1 cellular context compared by ENCODE assay signal in the genomic region with DNA sequence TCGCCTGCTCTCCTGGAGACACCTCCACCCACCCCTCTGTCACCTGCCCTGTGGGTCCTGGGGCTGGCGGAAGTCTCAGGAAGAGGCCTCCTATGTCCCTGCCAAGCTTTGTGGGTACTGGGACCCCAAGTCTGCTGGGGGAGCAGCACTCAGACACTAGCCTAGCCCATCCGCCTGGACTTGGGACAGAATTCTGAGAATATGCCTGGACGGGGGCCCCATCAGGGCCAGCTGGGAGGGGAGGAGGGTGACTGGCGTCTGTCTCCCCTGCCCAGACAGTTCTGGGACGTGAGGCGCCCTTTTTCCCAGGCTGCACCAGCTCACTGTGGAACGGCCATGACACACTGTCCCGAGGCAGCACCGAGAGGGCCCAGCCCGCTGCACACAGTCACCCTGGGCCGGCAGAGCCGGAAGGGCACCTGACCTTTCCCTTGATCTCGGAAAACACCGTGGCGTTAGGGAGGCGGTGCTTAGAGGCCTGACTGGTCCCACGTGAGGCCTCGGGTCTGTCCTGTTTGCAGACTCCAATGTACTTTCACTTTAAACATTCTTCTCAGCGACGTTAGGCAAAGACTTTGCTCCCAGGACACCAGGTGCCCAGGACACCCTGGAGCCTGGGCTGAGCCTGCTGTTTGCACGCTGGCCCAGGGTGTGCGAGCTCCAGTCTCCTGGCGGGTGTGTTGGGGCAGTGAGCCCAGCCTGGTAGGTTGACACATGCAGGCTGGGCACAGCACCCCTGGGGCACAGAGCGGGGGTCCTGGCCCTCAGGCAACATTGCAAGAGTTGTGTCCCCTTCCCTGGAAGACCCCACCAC.
TF ChIP-seq lines count a peak whose summit lies in the region.

No MANE protein-coding gene starts in this region.

TF ChIP-seq in HEK293, 187 proteins besides CTCF, POLR2A, EP300 and RAD21:
- TF ChIP-seq, protein P1, sequence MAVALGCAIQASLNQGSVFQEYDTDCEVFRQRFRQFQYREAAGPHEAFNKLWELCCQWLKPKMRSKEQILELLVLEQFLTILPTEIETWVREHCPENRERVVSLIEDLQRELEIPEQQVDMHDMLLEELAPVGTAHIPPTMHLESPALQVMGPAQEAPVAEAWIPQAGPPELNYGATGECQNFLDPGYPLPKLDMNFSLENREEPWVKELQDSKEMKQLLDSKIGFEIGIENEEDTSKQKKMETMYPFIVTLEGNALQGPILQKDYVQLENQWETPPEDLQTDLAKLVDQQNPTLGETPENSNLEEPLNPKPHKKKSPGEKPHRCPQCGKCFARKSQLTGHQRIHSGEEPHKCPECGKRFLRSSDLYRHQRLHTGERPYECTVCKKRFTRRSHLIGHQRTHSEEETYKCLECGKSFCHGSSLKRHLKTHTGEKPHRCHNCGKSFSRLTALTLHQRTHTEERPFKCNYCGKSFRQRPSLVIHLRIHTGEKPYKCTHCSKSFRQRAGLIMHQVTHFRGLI (tag by site-specific recombination; IDR thresholded peaks at IDR 0.05), result peak; percentile 80
- TF ChIP-seq, protein P2, sequence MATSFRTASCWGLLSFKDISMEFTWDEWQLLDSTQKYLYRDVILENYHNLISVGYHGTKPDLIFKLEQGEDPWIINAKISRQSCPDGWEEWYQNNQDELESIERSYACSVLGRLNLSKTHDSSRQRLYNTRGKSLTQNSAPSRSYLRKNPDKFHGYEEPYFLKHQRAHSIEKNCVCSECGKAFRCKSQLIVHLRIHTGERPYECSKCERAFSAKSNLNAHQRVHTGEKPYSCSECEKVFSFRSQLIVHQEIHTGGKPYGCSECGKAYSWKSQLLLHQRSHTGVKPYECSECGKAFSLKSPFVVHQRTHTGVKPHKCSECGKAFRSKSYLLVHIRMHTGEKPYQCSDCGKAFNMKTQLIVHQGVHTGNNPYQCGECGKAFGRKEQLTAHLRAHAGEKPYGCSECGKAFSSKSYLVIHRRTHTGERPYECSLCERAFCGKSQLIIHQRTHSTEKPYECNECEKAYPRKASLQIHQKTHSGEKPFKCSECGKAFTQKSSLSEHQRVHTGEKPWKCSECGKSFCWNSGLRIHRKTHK (tag by site-specific recombination; IDR thresholded peaks at IDR 0.05), result no peak
- TF ChIP-seq ZIC2 (tag by site-specific recombination; IDR thresholded peaks at IDR 0.05), result peak; percentile 50
- TF ChIP-seq, protein P3, sequence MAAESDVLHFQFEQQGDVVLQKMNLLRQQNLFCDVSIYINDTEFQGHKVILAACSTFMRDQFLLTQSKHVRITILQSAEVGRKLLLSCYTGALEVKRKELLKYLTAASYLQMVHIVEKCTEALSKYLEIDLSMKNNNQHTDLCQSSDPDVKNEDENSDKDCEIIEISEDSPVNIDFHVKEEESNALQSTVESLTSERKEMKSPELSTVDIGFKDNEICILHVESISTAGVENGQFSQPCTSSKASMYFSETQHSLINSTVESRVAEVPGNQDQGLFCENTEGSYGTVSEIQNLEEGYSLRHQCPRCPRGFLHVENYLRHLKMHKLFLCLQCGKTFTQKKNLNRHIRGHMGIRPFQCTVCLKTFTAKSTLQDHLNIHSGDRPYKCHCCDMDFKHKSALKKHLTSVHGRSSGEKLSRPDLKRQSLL (tag by site-specific recombination; IDR thresholded peaks at IDR 0.05), result no peak
TF ChIP-seq in HEK293: peak in this region for 2.
